In the genomic region with DNA sequence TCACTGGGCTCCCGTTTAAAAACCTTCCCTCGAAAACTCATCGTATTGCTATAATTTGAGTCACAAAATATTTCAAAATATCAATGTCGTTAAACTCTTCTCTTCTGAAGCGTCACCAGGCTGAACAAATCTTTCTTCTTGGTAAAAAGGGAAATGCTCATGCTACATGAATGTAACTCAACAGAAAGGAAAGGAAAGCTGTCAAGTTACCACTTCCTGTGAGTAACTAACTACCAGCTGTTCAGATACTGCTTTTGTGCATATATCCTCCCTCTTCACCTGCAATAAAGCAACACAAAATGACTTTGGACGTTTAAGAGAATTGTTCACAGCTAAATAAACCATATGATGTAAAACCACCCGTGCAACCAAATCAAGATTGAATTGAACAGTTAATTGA, we compare ENCODE assay signal across 8 cellular contexts.
DNase-seq lines count a peak whose midpoint lies in the region; ATAC-seq and TF ChIP-seq lines count a peak whose summit lies in the region.

No MANE protein-coding gene starts in this region.

- DNase-seq in ELR (ENCODE audit: low read depth) (peak; percentile 97), HL-60 (ENCODE audit: low read depth in 1 of 2, low spot score in 1 of 2) (peak in 1 of 2 experiments; percentile 55), naive B cell (peak; percentile 63), NCI-H1048 (lab: John Stamatoyannopoulos, UW) (no peak)
- no peak for DNase-seq in activated T-helper 2 cell treated with anti-CD3 and anti-CD28 coated beads, Interferon-gamma antibody, Interleukin-2, Interleukin-4, amounts not matched to agents 10 μg/mL and 5 μg/mL and 100 μg/mL, durations not matched to agents 14 hours and 24 hours and 36 hours (ENCODE audit: low spot score)
- no peak for DNase-seq in stimulated activated CD4-positive, alpha-beta T cell treated with anti-CD3 and anti-CD28 coated beads, Interleukin-1b, Interleukin-23, amount 100 ng/mL, for 48 hours
- no peak for DNase-seq in activated CD4-positive, alpha-beta T cell treated with anti-CD3 and anti-CD28 coated beads, Interleukin-2, amount 50 U/mL, for 1 hour

- peak overlapping the region; percentile 87 for H3K4me3 Mint-ChIP-seq in activated T-helper 2 cell treated with anti-CD3 and anti-CD28 coated beads, Interferon-gamma antibody, Interleukin-2, Interleukin-4, amounts not matched to agents 10 μg/mL and 5 μg/mL and 100 μg/mL, durations not matched to agents 14 hours and 24 hours and 36 hours (ENCODE audit: low read depth)
- H3K4me3 Mint-ChIP-seq in naive B cell = peak overlapping the region; percentile 83 to 96 (median 90)

- TF ChIP-seq CTCF in HL-60 (IDR thresholded peaks at IDR 0.05; ENCODE audit: insufficient read depth, low read length) = no peak

- H3K27ac Mint-ChIP-seq in activated T-helper 2 cell treated with anti-CD3 and anti-CD28 coated beads, Interferon-gamma antibody, Interleukin-2, Interleukin-4, amounts not matched to agents 10 μg/mL and 5 μg/mL and 100 μg/mL, durations not matched to agents 14 hours and 24 hours and 36 hours = peak overlapping the region; percentile 86
- H3K27ac Mint-ChIP-seq in naive B cell = peak overlapping the region; percentile 84 to 98 (median 93)

- peaks cover 44% of the 10 kb centered on the region for H3K36me3 Mint-ChIP-seq in activated T-helper 2 cell treated with anti-CD3 and anti-CD28 coated beads, Interferon-gamma antibody, Interleukin-2, Interleukin-4, amounts not matched to agents 10 μg/mL and 5 μg/mL and 100 μg/mL, durations not matched to agents 14 hours and 24 hours and 36 hours (ENCODE audit: low read depth)
- peaks cover 0 to 5% of the 10 kb centered on the region in 2 donors for H3K36me3 Mint-ChIP-seq in naive B cell

- intact Hi-C loops in activated T-helper 2 cell treated with anti-CD3 and anti-CD28 coated beads, Interferon-gamma antibody, Interleukin-2, Interleukin-4, amounts not matched to agents 10 μg/mL and 5 μg/mL and 100 μg/mL, durations not matched to agents 14 hours and 24 hours and 36 hours (cut with micrococcal nuclease) = loop anchor here (1.0 to 2.0 kb wide), 2 partner anchors 22 to 56 kb away; no protein-coding TSS in a partner anchor

- no peaks in the 10 kb centered on the region for H3K27me3 ChIP-seq in HL-60 (ENCODE audit: insufficient read depth, poor library complexity, severe bottlenecking)

- H3K27me3 Mint-ChIP-seq in activated T-helper 2 cell treated with anti-CD3 and anti-CD28 coated beads, Interferon-gamma antibody, Interleukin-2, Interleukin-4, amounts not matched to agents 10 μg/mL and 5 μg/mL and 100 μg/mL, durations not matched to agents 14 hours and 24 hours and 36 hours (ENCODE audit: low read depth) = no peaks in the 10 kb centered on the region
- no peaks in the 10 kb centered on the region for H3K27me3 Mint-ChIP-seq in naive B cell

- peak overlapping the region; percentile 33 for H3K4me3 ChIP-seq in HL-60 (replicated peaks; ENCODE audit: insufficient read depth, low read length)

- ATAC-seq in GM21390 (IDR thresholded peaks at IDR 0.05; ENCODE audit: unreplicated experiment) = peak; percentile 73
- ATAC-seq in naive B cell (ENCODE audit: low read depth in 2 of 2) = peak; percentile 92

- peaks cover 75% of the 10 kb centered on the region for H3K4me1 Mint-ChIP-seq in activated T-helper 2 cell treated with anti-CD3 and anti-CD28 coated beads, Interferon-gamma antibody, Interleukin-2, Interleukin-4, amounts not matched to agents 10 μg/mL and 5 μg/mL and 100 μg/mL, durations not matched to agents 14 hours and 24 hours and 36 hours (ENCODE audit: low read depth)
- H3K4me1 Mint-ChIP-seq in naive B cell = peaks cover 68 to 81% (median 70%) of the 10 kb centered on the region in 3 donors

- peak overlapping the region; percentile 56 for H3K27ac ChIP-seq in HL-60 (replicated peaks)

- H3K9me3 Mint-ChIP-seq in activated T-helper 2 cell treated with anti-CD3 and anti-CD28 coated beads, Interferon-gamma antibody, Interleukin-2, Interleukin-4, amounts not matched to agents 10 μg/mL and 5 μg/mL and 100 μg/mL, durations not matched to agents 14 hours and 24 hours and 36 hours = no peaks in the 10 kb centered on the region
- H3K9me3 Mint-ChIP-seq in naive B cell = peaks cover 0 to 5% (median 0%) of the 10 kb centered on the region in 7 donors

Comparison
In these comparisons a context has a peak if more than half of its experiments do, and no peak if none do; other contexts are left out.
1. DNase-seq: peak in ELR (single experiment) and naive B cell (single experiment); none in activated T-helper 2 cell treated with anti-CD3 and anti-CD28 coated beads, Interferon-gamma antibody, Interleukin-2, Interleukin-4, amounts not matched to agents 10 μg/mL and 5 μg/mL and 100 μg/mL, durations not matched to agents 14 hours and 24 hours and 36 hours (single experiment), NCI-H1048 (single experiment), stimulated activated CD4-positive, alpha-beta T cell treated with anti-CD3 and anti-CD28 coated beads, Interleukin-1b, Interleukin-23, amount 100 ng/mL, for 48 hours (single experiment) and activated CD4-positive, alpha-beta T cell treated with anti-CD3 and anti-CD28 coated beads, Interleukin-2, amount 50 U/mL, for 1 hour (single experiment).